Comparison of ENCODE assay signal across 26 cellular contexts in the genomic region with DNA sequence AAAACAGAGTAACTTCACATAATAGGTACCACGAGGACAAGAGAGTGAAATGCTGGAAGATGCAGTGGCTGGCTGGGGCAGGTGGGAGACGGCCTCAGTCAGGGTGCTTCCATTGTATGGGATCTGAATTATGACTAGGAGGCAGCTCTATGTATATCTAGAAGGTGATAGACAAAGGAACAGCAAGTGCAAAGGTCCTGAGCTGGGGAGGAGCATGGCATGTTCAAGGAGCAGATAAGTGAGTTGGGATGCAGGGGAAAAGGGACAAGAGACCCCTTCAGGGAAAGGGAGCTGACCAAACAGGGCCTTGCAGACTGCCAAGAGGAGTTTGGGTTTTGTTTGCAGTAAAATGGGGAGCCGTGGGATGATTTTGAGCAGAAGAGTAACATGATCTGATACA. TPM values are rescaled to one million over a fixed set of nuclear protein-coding genes. Genes with fewer than 3 reads are reported as not detected.
DNase-seq lines count a peak whose midpoint lies in the region; ATAC-seq and TF ChIP-seq lines count a peak whose summit lies in the region.
"Had no signal": no experiment of that assay in that cellular context is flagged by ENCODE, and none has a peak within 500 bp of the region (broad histone marks: within the 10 kb centered on the region; RNA-seq: fewer than 3 reads in every experiment).

No MANE protein-coding gene starts in this region.

- peaks cover 1% of the 10 kb centered on the region for H3K27me3 Mint-ChIP-seq in activated CD4-positive, alpha-beta T cell treated with anti-CD3 and anti-CD28 coated beads, Interleukin-2, amount 10 ng/mL, durations not matched to agents 7 days and 5 days
- H3K27me3 Mint-ChIP-seq in activated naive CD8-positive, alpha-beta T cell: no peaks in the 10 kb centered on the region
- no peaks in the 10 kb centered on the region for H3K27me3 Mint-ChIP-seq in natural killer cell (ENCODE audit: low read depth in 2 of 2)
- H3K27me3 Mint-ChIP-seq: B cell had no signal

- no peak overlapping the region for H3K4me3 Mint-ChIP-seq in activated CD4-positive, alpha-beta T cell treated with anti-CD3 and anti-CD28 coated beads, Interleukin-2, amount 10 ng/mL, durations not matched to agents 7 days and 5 days
- H3K4me3 Mint-ChIP-seq in activated naive CD8-positive, alpha-beta T cell: peak overlapping the region; percentile 1
- no peak overlapping the region for H3K4me3 Mint-ChIP-seq in natural killer cell

- no peak for TF ChIP-seq EP300 in upper lobe of left lung (IDR thresholded peaks at IDR 0.05)

- H3K27ac ChIP-seq in HEK293 (ENCODE audit: extremely low read depth, low read depth, low read length) (no peak overlapping the region), upper lobe of left lung (no peak overlapping the region)
- H3K27ac ChIP-seq: SJCRH30, tibial artery, VCaP had no signal

- H3K4me1 ChIP-seq in HEK293 (ENCODE audit: control insufficient read depth, insufficient read depth, low read length) (no peaks in the 10 kb centered on the region), upper lobe of left lung (peaks cover 0 to 4% (median 0%) of the 10 kb centered on the region in 4 donors)
- H3K4me1 ChIP-seq: Caco-2, HAP-1, SJCRH30, tibial artery had no signal

- TF ChIP-seq CTCF in HEK293 (tag by site-specific recombination; IDR thresholded peaks at IDR 0.05) (no peak), natural killer cell (IDR thresholded peaks at IDR 0.05) (no peak), upper lobe of left lung (IDR thresholded peaks at IDR 0.05) (no peak)

- no peak for ATAC-seq in natural killer cell
- ATAC-seq in upper lobe of left lung (ENCODE audit: low FRiP score in 2 of 2): no peak
- ATAC-seq: Panc1 had no signal

- H3K4me1 Mint-ChIP-seq in activated CD4-positive, alpha-beta T cell treated with anti-CD3 and anti-CD28 coated beads, Interleukin-2, amount 10 ng/mL, durations not matched to agents 7 days and 5 days: peaks cover 50% of the 10 kb centered on the region
- H3K4me1 Mint-ChIP-seq in activated naive CD8-positive, alpha-beta T cell (ENCODE audit: low read depth): peaks cover 38% of the 10 kb centered on the region
- H3K4me1 Mint-ChIP-seq in natural killer cell: peaks cover 5 to 18% of the 10 kb centered on the region in 2 donors

- POLR2A ChIA-PET in activated CD4-positive, alpha-beta T cell treated with anti-CD3 and anti-CD28 coated beads, Interleukin-2, amount 10 ng/mL, durations not matched to agents 7 days and 5 days (lab: Charles Lee): no interaction called here
- POLR2A ChIA-PET in HEK293 (lab: Yijun Ruan, JAX): no interaction called here

- no peaks in the 10 kb centered on the region for H3K9me3 Mint-ChIP-seq in activated CD4-positive, alpha-beta T cell treated with anti-CD3 and anti-CD28 coated beads, Interleukin-2, amount 10 ng/mL, durations not matched to agents 7 days and 5 days
- no peaks in the 10 kb centered on the region for H3K9me3 Mint-ChIP-seq in activated naive CD8-positive, alpha-beta T cell (ENCODE audit: low read depth)
- no peaks in the 10 kb centered on the region for H3K9me3 Mint-ChIP-seq in natural killer cell
- H3K9me3 Mint-ChIP-seq: IgD-negative memory B cell had no signal

- CTCF ChIA-PET in activated CD4-positive, alpha-beta T cell treated with anti-CD3 and anti-CD28 coated beads, Interleukin-2, amount 10 ng/mL, durations not matched to agents 7 days and 5 days (lab: Charles Lee): no interaction called here
- CTCF ChIA-PET in HEK293 (lab: Yijun Ruan, JAX): no interaction called here

- intact Hi-C loops in natural killer cell (cut with micrococcal nuclease): no loop called here

- H3K4me3 ChIP-seq in HEK293 (ENCODE audit: low read depth, low read length): no peak overlapping the region
- H3K4me3 ChIP-seq in upper lobe of left lung: no peak overlapping the region
- H3K4me3 ChIP-seq: A549, HAP-1, lung, SJCRH30, tibial artery had no signal

- no peaks in the 10 kb centered on the region for H3K27me3 ChIP-seq in upper lobe of left lung
- H3K27me3 ChIP-seq: SJCRH30, tibial artery had no signal

- H3K36me3 ChIP-seq in HEK293 (ENCODE audit: control insufficient read depth in 2 of 2, insufficient read depth in 1 of 2, low read length in 2 of 2) (no peaks in the 10 kb centered on the region), upper lobe of left lung (no peaks in the 10 kb centered on the region)
- H3K36me3 ChIP-seq: HAP-1, SJCRH30, tibial artery had no signal

- whole genome bisulfite sequencing in upper lobe of left lung, 2 donors: 83 to 89% methylated on average over 3 of the region's 3 CpGs

- no peak for DNase-seq in activated CD4-positive, alpha-beta T cell treated with anti-CD3 and anti-CD28 coated beads, Interleukin-2, amount 10 ng/mL, durations not matched to agents 7 days and 5 days
- DNase-seq in activated CD4-positive, alpha-beta T cell treated with anti-CD3 and anti-CD28 coated beads for 1 hour: no peak
- no peak for DNase-seq in natural killer cell
- no peak for DNase-seq in NCI-H1436 (lab: John Stamatoyannopoulos, UW)
- no peak for DNase-seq in upper lobe of left lung
- no peak for DNase-seq in H4 (ENCODE audit: low spot score)
- DNase-seq: activated gamma-delta T cell treated with Interleukin-2 at 50 U/mL for 16 hours; DMS79 treated with DMSO at 0.1 percent for 48 hours; foreskin melanocyte; hippocampal formation; NCI-H1417; NCI-H446 treated with DMSO at 0.1 percent for 48 hours; nucleus accumbens; SJCRH30; stimulated activated naive CD8-positive, alpha-beta T cell treated with anti-CD3 and anti-CD28 coated beads, Interleukin-15, Interleukin-2, amounts not matched to agents 100 U/mL and 50 U/mL, for 24 hours; tibial artery had no signal

- no peak for TF ChIP-seq POLR2A in upper lobe of left lung (IDR thresholded peaks at IDR 0.05)

- no peaks in the 10 kb centered on the region for H3K36me3 Mint-ChIP-seq in activated CD4-positive, alpha-beta T cell treated with anti-CD3 and anti-CD28 coated beads, Interleukin-2, amount 10 ng/mL, durations not matched to agents 7 days and 5 days (ENCODE audit: low read depth)
- H3K36me3 Mint-ChIP-seq in activated naive CD8-positive, alpha-beta T cell: no peaks in the 10 kb centered on the region
- no peaks in the 10 kb centered on the region for H3K36me3 Mint-ChIP-seq in natural killer cell

- no peaks in the 10 kb centered on the region for H3K9me3 ChIP-seq in HEK293 (ENCODE audit: control insufficient read depth, insufficient read depth, low read depth, low read length)
- H3K9me3 ChIP-seq in upper lobe of left lung: no peaks in the 10 kb centered on the region
- H3K9me3 ChIP-seq: Caco-2, HAP-1, SJCRH30, tibial artery had no signal

- H3K27ac Mint-ChIP-seq in activated CD4-positive, alpha-beta T cell treated with anti-CD3 and anti-CD28 coated beads, Interleukin-2, amount 10 ng/mL, durations not matched to agents 7 days and 5 days: peak overlapping the region; percentile 34
- peak overlapping the region; percentile 0 for H3K27ac Mint-ChIP-seq in activated naive CD8-positive, alpha-beta T cell
- peak overlapping the region; percentile 19 to 88 for H3K27ac Mint-ChIP-seq in natural killer cell

TF ChIP-seq in HEK293, 187 proteins besides CTCF, POLR2A, EP300 and RAD21:
- TF ChIP-seq KLF1 (tag by site-specific recombination; IDR thresholded peaks at IDR 0.05) (no peak), ZNF623 (tag by site-specific recombination; IDR thresholded peaks at IDR 0.05) (peak; percentile 65)

RNA-seq across cellular contexts. Expression of a gene that starts 8.3 kb away (rescaled TPM):
- total RNA-seq in activated CD4-positive, alpha-beta T cell treated with anti-CD3 and anti-CD28 coated beads, Interleukin-2, amount 10 ng/mL, durations not matched to agents 7 days and 5 days: 10 to 100 TPM; 21.4 to 23.1 TPM
- total RNA-seq in natural killer cell (10 to 100 TPM; 54.5 to 68.7 (median 58.8) TPM), upper lobe of left lung (10 to 100 TPM; 13.2 to 19.6 (median 17.2) TPM)
- total RNA-seq in H4 (2014; rRNA removed; shearing (Covaris generic)): 4.9 TPM in 2 replicates

Comparison
In these comparisons a context has a peak if more than half of its experiments do, and no peak if none do; other contexts are left out.
1. H3K27ac Mint-ChIP-seq: peak in every context shown above with its lines; median percentile 54 in natural killer cell; 34 in activated CD4-positive, alpha-beta T cell treated with anti-CD3 and anti-CD28 coated beads, Interleukin-2, amount 10 ng/mL, durations not matched to agents 7 days and 5 days; 0 in activated naive CD8-positive, alpha-beta T cell.